17 cellular contexts compared by ENCODE assay signal in genomic region chr9:75142208-75142607, GRCh38. TPM values are rescaled to one million over a fixed set of nuclear protein-coding genes. Genes with fewer than 3 reads are reported as not detected.
DNase-seq lines count a peak whose midpoint lies in the region; ATAC-seq, FAIRE-seq and TF ChIP-seq lines count a peak whose summit lies in the region.
"Had no signal": no experiment of that assay in that cellular context is flagged by ENCODE, and none has a peak within 500 bp of the region (broad histone marks: within the 10 kb centered on the region; RNA-seq: fewer than 3 reads in every experiment).

No MANE protein-coding gene starts in this region.

- peaks cover 8% of the 10 kb centered on the region for H3K36me3 ChIP-seq in thymus (ENCODE audit: control insufficient read depth, insufficient read depth)
- H3K36me3 ChIP-seq in PC-9 (ENCODE audit: low read depth), result peaks cover 14% of the 10 kb centered on the region

- peaks cover 31% of the 10 kb centered on the region for H3K36me3 Mint-ChIP-seq in activated naive CD4-positive, alpha-beta T cell treated with anti-CD3 and anti-CD28 coated beads, Interleukin-2, amount 50 U/mL, for 24 hours
- peaks cover 70% of the 10 kb centered on the region for H3K36me3 Mint-ChIP-seq in activated naive CD8-positive, alpha-beta T cell treated with anti-CD3 and anti-CD28 coated beads for 36 hours

- no peaks in the 10 kb centered on the region for H3K27me3 Mint-ChIP-seq in activated naive CD4-positive, alpha-beta T cell treated with anti-CD3 and anti-CD28 coated beads, Interleukin-2, amount 50 U/mL, for 24 hours
- H3K27me3 Mint-ChIP-seq in activated naive CD8-positive, alpha-beta T cell treated with anti-CD3 and anti-CD28 coated beads for 36 hours, result no peaks in the 10 kb centered on the region

- POLR2A ChIA-PET in PC-9 (lab: Charles Lee; ENCODE audit: unreplicated experiment), result no interaction called here

- no peak overlapping the region for H3K4me2 ChIP-seq in PC-9

- CTCF ChIA-PET in PC-9 (lab: Charles Lee), result no interaction called here

- no peaks in the 10 kb centered on the region for H3F3A ChIP-seq in PC-9 (ENCODE audit: insufficient read depth, low read depth)

- H3K79me2 ChIP-seq in PC-9 (ENCODE audit: low read depth), result no peaks in the 10 kb centered on the region

- H3K27ac Mint-ChIP-seq in activated naive CD4-positive, alpha-beta T cell treated with anti-CD3 and anti-CD28 coated beads, Interleukin-2, amount 50 U/mL, for 24 hours, result peak overlapping the region; percentile 88
- peak overlapping the region; percentile 60 for H3K27ac Mint-ChIP-seq in activated naive CD8-positive, alpha-beta T cell treated with anti-CD3 and anti-CD28 coated beads for 36 hours
- H3K27ac Mint-ChIP-seq: endodermal cell had no signal

- no peaks in the 10 kb centered on the region for H3K9me3 ChIP-seq in thymus (ENCODE audit: control insufficient read depth)
- peaks cover 5% of the 10 kb centered on the region; the same call in 1 of the 2 replicates for H3K9me3 ChIP-seq in PC-9 (ENCODE audit: insufficient read depth, low read depth)
- H3K9me3 ChIP-seq: pancreas had no signal

- H3K9me3 Mint-ChIP-seq in activated naive CD4-positive, alpha-beta T cell treated with anti-CD3 and anti-CD28 coated beads, Interleukin-2, amount 50 U/mL, for 24 hours, result peaks cover 14% of the 10 kb centered on the region
- peaks cover 11% of the 10 kb centered on the region for H3K9me3 Mint-ChIP-seq in activated naive CD8-positive, alpha-beta T cell treated with anti-CD3 and anti-CD28 coated beads for 36 hours

- ATAC-seq in HG03025 (IDR thresholded peaks at IDR 0.05; ENCODE audit: low FRiP score, unreplicated experiment), result no peak

- WGBS in thymus, result 33% methylated on average over 2 of the region's 2 CpGs

- H3K4me3 ChIP-seq in thymus (ENCODE audit: low read length), result no peak overlapping the region
- no peak overlapping the region for H3K4me3 ChIP-seq in PC-9
- H3K4me3 ChIP-seq: GM23248, heart left ventricle, pancreas, SJCRH30 had no signal

- no peaks in the 10 kb centered on the region for H3K4me1 ChIP-seq in thymus (ENCODE audit: control insufficient read depth, insufficient read depth, low read length)
- H3K4me1 ChIP-seq in PC-9 (replicated peaks; ENCODE audit: insufficient read depth), result no peaks in the 10 kb centered on the region
- H3K4me1 ChIP-seq: pancreas, SJCRH30 had no signal

- intact Hi-C loops in PC-9 (cut with micrococcal nuclease; ENCODE audit: unreplicated experiment), result no loop called here

- no peak for TF ChIP-seq CTCF in PC-9 (conservative IDR thresholded peaks at IDR 0.05)

- BruUV-seq in PC-9 (replicated peaks; lab: Mats Ljungman, UMichigan), result no TSS peak

- no peaks in the 10 kb centered on the region for H3K9me2 ChIP-seq in PC-9 (ENCODE audit: insufficient read depth)

- DNase-seq in activated naive CD4-positive, alpha-beta T cell treated with anti-CD3 and anti-CD28 coated beads, Interleukin-2, amount 50 U/mL, for 16 hours, result no peak
- peak; percentile 85 for DNase-seq in MV-4-11 (lab: John Stamatoyannopoulos, UW)
- DNase-seq in activated naive CD8-positive, alpha-beta T cell treated with anti-CD3 and anti-CD28 coated beads for 36 hours, result no peak
- DNase-seq in PC-9, result no peak
- DNase-seq in urothelium cell line (ENCODE audit: low spot score), result no peak
- DNase-seq: endodermal cell; GM23248; heart left ventricle; NCI-H345; pancreas; SJCRH30; stimulated activated CD4-positive, alpha-beta T cell treated with anti-CD3 and anti-CD28 coated beads, Interleukin-4, amount 100 ng/mL, for 24 hours; substantia nigra had no signal

- no peak overlapping the region for H2AFZ ChIP-seq in PC-9
- H2AFZ ChIP-seq: GM23248 had no signal

- H3K27ac ChIP-seq in thymus (ENCODE audit: low read depth), result peak overlapping the region; percentile 48
- H3K27ac ChIP-seq in PC-9, result no peak overlapping the region
- H3K27ac ChIP-seq: GM23248, pancreas, SJCRH30 had no signal

- H3K27me3 ChIP-seq in thymus (ENCODE audit: control insufficient read depth, insufficient read depth) (no peaks in the 10 kb centered on the region), PC-9 (ENCODE audit: insufficient read depth, low read depth) (no peaks in the 10 kb centered on the region)
- H3K27me3 ChIP-seq: heart left ventricle, pancreas, SJCRH30 had no signal

- peaks cover 67% of the 10 kb centered on the region for H3K4me1 Mint-ChIP-seq in activated naive CD4-positive, alpha-beta T cell treated with anti-CD3 and anti-CD28 coated beads, Interleukin-2, amount 50 U/mL, for 24 hours
- H3K4me1 Mint-ChIP-seq in activated naive CD8-positive, alpha-beta T cell treated with anti-CD3 and anti-CD28 coated beads for 36 hours, result peaks cover 39% of the 10 kb centered on the region
- H3K4me1 Mint-ChIP-seq: endodermal cell had no signal

- H3K4me3 Mint-ChIP-seq in activated naive CD4-positive, alpha-beta T cell treated with anti-CD3 and anti-CD28 coated beads, Interleukin-2, amount 50 U/mL, for 24 hours, result peak overlapping the region; percentile 39
- H3K4me3 Mint-ChIP-seq in activated naive CD8-positive, alpha-beta T cell treated with anti-CD3 and anti-CD28 coated beads for 36 hours, result peak overlapping the region; percentile 22
- H3K4me3 Mint-ChIP-seq: endodermal cell had no signal

- no peak for FAIRE-seq in urothelium cell line (lab: Jason Lieb, UNC)
- FAIRE-seq: astrocyte, pancreas had no signal

- H4K20me1 ChIP-seq in PC-9 (ENCODE audit: insufficient read depth), result no peaks in the 10 kb centered on the region

RNA-seq across cellular contexts. Expression of gene OSTF1, which starts 53.9 kb away (rescaled TPM):
- 10 to 100 TPM; 38.2 to 38.4 TPM for total RNA-seq in activated naive CD8-positive, alpha-beta T cell treated with anti-CD3 and anti-CD28 coated beads for 36 hours
- 80.5 TPM for polyA plus RNA-seq in thymus
- total RNA-seq in PC-9 (2021), result 42.0 and 58.4 TPM in 2 replicates

RNA-seq across cellular contexts. Expression of gene NMRK1, which starts 54.3 kb away (rescaled TPM):
- total RNA-seq in activated naive CD8-positive, alpha-beta T cell treated with anti-CD3 and anti-CD28 coated beads for 36 hours, result 1 to 10 TPM; 8.5 to 9.0 TPM
- 126 TPM for polyA plus RNA-seq in thymus
- 35.4 and 36.2 TPM in 2 replicates for total RNA-seq in PC-9 (2021)
